8 cellular contexts compared by ENCODE assay signal in the genomic region with DNA sequence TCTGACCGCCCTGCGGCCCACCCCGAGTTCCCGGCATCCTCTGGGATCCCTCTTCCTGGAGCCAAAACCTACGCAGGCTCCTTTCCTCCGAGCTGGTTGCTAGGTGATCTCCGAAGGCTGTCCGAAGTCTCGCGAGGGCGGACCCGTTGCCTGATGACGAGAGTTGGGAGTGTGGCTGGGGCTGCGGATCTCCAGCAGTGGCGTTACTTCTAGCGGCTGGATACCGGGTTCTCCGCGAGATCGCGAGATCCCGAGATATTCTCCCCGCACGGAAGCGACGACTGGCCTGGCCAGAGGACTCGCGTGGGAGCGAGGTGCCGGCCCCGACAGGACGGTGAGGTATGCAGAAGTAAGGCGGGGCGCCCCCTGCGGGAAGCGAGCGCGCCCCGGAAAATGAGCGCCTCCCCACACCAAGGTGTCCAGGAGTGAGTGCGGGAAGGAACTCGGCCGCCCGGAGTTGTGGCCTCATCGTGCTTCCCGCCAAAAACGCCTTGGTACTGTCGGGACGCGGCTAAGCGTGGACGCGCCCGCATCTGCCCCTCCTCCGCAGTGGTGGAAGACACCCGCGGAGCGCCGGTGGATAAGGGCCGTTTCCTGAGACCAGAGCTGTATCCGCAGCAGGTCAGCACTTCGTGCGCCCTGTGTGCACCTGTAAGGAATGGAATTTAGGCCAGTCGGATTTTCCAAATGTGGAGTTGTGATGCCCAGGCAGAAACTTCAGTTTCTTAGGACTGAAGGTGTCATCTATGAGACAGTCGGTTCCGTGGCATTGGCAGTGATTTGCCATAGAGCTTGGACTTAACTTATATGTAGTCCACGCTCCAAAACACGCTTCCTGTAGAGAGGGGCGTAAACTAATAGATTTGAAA. TPM values are rescaled to one million over a fixed set of nuclear protein-coding genes. Genes with fewer than 3 reads are reported as not detected.
A peak's percentile ranks its signal among the peaks of the same experiment; 100 is the strongest.
DNase-seq lines count a peak whose midpoint lies in the region; ATAC-seq and TF ChIP-seq lines count a peak whose summit lies in the region.

A gene (plus strand): TSS at position 146 of the 869 bp plus-strand sequence. CDS start 1,426 bp downstream, outside the sequence.

- no peaks in the 10 kb centered on the region for H3K27me3 ChIP-seq in PC-3 (ENCODE audit: low read length)
- no peaks in the 10 kb centered on the region for H3K27me3 ChIP-seq in esophagus squamous epithelium

- DNase-seq in DMS53 treated with DMSO at 0.1 percent for 48 hours (lab: John Stamatoyannopoulos, UW; ENCODE audit: unreplicated experiment) (peak; percentile 94), PC-3 (peak; percentile 94), esophagus squamous epithelium (lab: John Stamatoyannopoulos, UW) (peak; percentile 66), myocyte (ENCODE audit: low read depth) (peak; percentile 99)
- DNase-seq in Jurkat, Clone E6-1 (ENCODE audit: low read depth, low spot score) = peak; percentile 86
- peak; percentile 95 for DNase-seq in activated T-cell treated with anti-CD3 and anti-CD28 coated beads, Interleukin-2, amount 50 U/mL, for 48 hours
- DNase-seq in stimulated activated CD8-positive, alpha-beta memory T cell treated with anti-CD3 and anti-CD28 coated beads, Interleukin-7, amount 100 ng/mL, for 48 hours (ENCODE audit: extremely low read depth in 1 of 2, low read depth in 1 of 2) = peak; percentile 78 to 86

- peak within 1 kb of the TSS; percentile 88 for H3K4me2 ChIP-seq in PC-3 (ENCODE audit: low read length)

- no peaks in the 10 kb centered on the region for H4K20me1 ChIP-seq in PC-3 (ENCODE audit: low read length)

- CTCF ChIA-PET in PC-3 (lab: Charles Lee) = interaction anchor here (0.6 to 0.8 kb wide), 3 partner anchors 19 to 218 kb away, joined by 3 read pairs; no protein-coding TSS in a partner anchor

- peak; percentile 74 for TF ChIP-seq CTCF in PC-3 (conservative IDR thresholded peaks at IDR 0.05; ENCODE audit: low read depth, low read length)
- peak; percentile 51 to 68 (median 60) for TF ChIP-seq CTCF in esophagus squamous epithelium (IDR thresholded peaks at IDR 0.05)

- peaks cover 18% of the 10 kb centered on the region for H3K79me2 ChIP-seq in PC-3 (ENCODE audit: low read length)

- intact Hi-C loops in PC-3 (cut with micrococcal nuclease) = loop anchor here (1.0 to 5.0 kb wide), 4 partner anchors 20 to 226 kb away; a partner anchor contains a TSS
- intact Hi-C loops in esophagus squamous epithelium (cut with DNase I) = loop anchor here (10.0 kb wide), 1 partner anchor 178 kb away; no protein-coding TSS in a partner anchor

- H3K9ac ChIP-seq in PC-3 (ENCODE audit: low read length) = peak within 1 kb of the TSS; percentile 88

- no peaks in the 10 kb centered on the region for H3K9me3 ChIP-seq in PC-3 (ENCODE audit: low read length)
- H3K9me3 ChIP-seq in esophagus squamous epithelium = no peaks in the 10 kb centered on the region

- H3K4me1 ChIP-seq in PC-3 (ENCODE audit: insufficient read depth, low read length) (peaks cover 20% of the 10 kb centered on the region; the same call in 1 of the 2 replicates), esophagus squamous epithelium (peaks cover 3 to 47% (median 4%) of the 10 kb centered on the region in 3 donors)

- H2AFZ ChIP-seq in PC-3 (ENCODE audit: low read length) = peak within 1 kb of the TSS; percentile 84

- H3K36me3 ChIP-seq in PC-3 (ENCODE audit: low read depth, low read length) (no peaks in the 10 kb centered on the region; the same call in 1 of the 2 replicates), esophagus squamous epithelium (peaks cover 0 to 10% (median 0%) of the 10 kb centered on the region in 3 donors)

- peak within 1 kb of the TSS; percentile 67 for H3K4me3 ChIP-seq in Jurkat, Clone E6-1 (ENCODE audit: low read length)
- H3K4me3 ChIP-seq in PC-3 (ENCODE audit: low read length) (peak within 1 kb of the TSS; percentile 87), esophagus squamous epithelium (peak within 1 kb of the TSS; percentile 74 to 83 (median 78))

- H3K27ac ChIP-seq in PC-3 (ENCODE audit: low read length) (peak within 1 kb of the TSS; percentile 45), esophagus squamous epithelium (peak within 1 kb of the TSS; percentile 81 to 93 (median 88))

- WGBS in esophagus squamous epithelium, 2 donors = 0 to 2% methylated on average over 15 to 27 of the region's 69 CpGs

- peak; percentile 92 for ATAC-seq in GM21619 (IDR thresholded peaks at IDR 0.05; ENCODE audit: unreplicated experiment)
- peak; percentile 98 for ATAC-seq in PC-3

- POLR2A ChIA-PET in PC-3 (lab: Charles Lee; ENCODE audit: unreplicated experiment) = interaction anchor here (0.5 to 0.6 kb wide), 2 partner anchors 33 to 184 kb away, joined by 3 to 24 read pairs; no protein-coding TSS in a partner anchor

- BruUV-seq in PC-3 (replicated peaks; lab: Mats Ljungman, UMichigan) = TSS peak; percentile 67

- no peaks in the 10 kb centered on the region for H3K9me2 ChIP-seq in PC-3 (replicated peaks; ENCODE audit: low read length)

- peak in 2 of 4 donors; percentile 38 to 55 for TF ChIP-seq POLR2A in esophagus squamous epithelium (IDR thresholded peaks at IDR 0.05)

- H3F3A ChIP-seq in PC-3 (ENCODE audit: low read length, unreplicated experiment) = no peaks in the 10 kb centered on the region

RNA-seq across cellular contexts. Expression of the gene that starts here (rescaled TPM):
- 2.5 TPM for polyA plus RNA-seq in Jurkat, Clone E6-1 (2012; ENCODE audit: insufficient read depth, insufficient read length)
- total RNA-seq in PC-3 (2014; rRNA removed) = 1.9 and 2.5 TPM in 2 replicates
- total RNA-seq in esophagus squamous epithelium = 1 to 10 TPM in 1 of 4 donors, under 1 TPM in 3; 0.35 to 3.6 (median 0.55) TPM
- 2.9 and 6.5 TPM in 2 replicates for total RNA-seq in myocyte
- 0.84 TPM for polyA plus RNA-seq in myocyte (2012)

Comparison
In these comparisons a context has a peak if more than half of its experiments do, and no peak if none do; other contexts are left out.
1. Peak in every context shown above with its lines: DNase-seq, ATAC-seq, H3K4me3 ChIP-seq and H3K27ac ChIP-seq.